Comparison of ENCODE assay signal across 9 cellular contexts in the genomic region with DNA sequence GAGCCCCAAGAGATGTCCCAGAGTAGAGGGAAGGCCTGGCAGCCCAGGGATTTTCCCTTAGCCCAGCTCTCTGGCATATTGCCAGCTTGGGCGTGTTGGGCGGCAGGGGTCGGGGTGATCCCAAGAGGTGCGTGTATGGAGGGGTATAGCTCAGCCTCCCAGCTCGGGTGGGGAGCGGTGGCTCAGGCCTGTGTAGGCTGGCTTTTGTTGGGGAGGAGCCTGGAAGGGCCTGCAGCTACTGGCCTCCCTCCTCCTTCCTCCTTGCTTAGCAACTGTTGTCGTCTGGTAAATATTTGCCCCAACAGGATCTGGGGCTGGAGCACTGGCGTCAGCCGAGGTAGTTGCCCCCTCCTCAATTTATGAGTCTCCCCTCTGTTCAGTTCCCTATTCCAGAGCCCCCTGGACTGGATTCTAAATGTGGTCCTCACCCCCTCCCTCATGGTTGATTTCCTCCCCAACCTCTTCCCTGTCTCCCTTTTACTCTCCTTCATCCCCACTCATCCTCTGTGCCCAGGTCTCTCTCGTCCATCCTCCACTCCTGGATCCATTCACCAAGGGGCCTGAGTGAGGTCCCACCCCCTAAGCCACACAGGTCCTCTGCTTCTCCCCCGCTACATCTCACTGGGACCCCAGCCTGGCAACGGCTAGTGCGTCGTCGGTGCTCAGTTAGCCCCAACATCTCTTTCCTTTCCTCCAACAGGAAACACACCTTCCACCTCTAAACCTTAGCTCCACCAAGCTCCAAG. TPM values are rescaled to one million over a fixed set of nuclear protein-coding genes. Genes with fewer than 3 reads are reported as not detected.
DNase-seq lines count a peak whose midpoint lies in the region; ATAC-seq, FAIRE-seq and TF ChIP-seq lines count a peak whose summit lies in the region.
"Had no signal": no experiment of that assay in that cellular context is flagged by ENCODE, and none has a peak within 500 bp of the region (broad histone marks: within the 10 kb centered on the region; RNA-seq: fewer than 3 reads in every experiment).

No MANE protein-coding gene starts in this region.

- peak overlapping the region in 1 of 4 donors; percentile 13 for H3K4me3 ChIP-seq in Peyer's patch
- H3K4me3 ChIP-seq: HAP-1 had no signal

- peaks cover 84% of the 10 kb centered on the region for H3K4me1 Mint-ChIP-seq in stimulated activated memory B cell treated with anti-CD40 and anti-IgM and Interleukin-4, amounts not matched to agents 10 μg/mL and 1 μg/mL and 100 μg/mL, for 72 hours

- no peaks in the 10 kb centered on the region for H3K36me3 ChIP-seq in Peyer's patch

- H3K27me3 Mint-ChIP-seq in stimulated activated memory B cell treated with anti-CD40 and anti-IgM and Interleukin-4, amounts not matched to agents 10 μg/mL and 1 μg/mL and 100 μg/mL, for 72 hours: no peaks in the 10 kb centered on the region

- no peaks in the 10 kb centered on the region for H3K9me3 ChIP-seq in Peyer's patch
- H3K9me3 ChIP-seq: HAP-1 had no signal

- peaks cover 10 to 73% (median 16%) of the 10 kb centered on the region in 4 donors for H3K4me1 ChIP-seq in Peyer's patch

- peak overlapping the region; percentile 98 for H3K27ac Mint-ChIP-seq in stimulated activated memory B cell treated with anti-CD40 and anti-IgM and Interleukin-4, amounts not matched to agents 10 μg/mL and 1 μg/mL and 100 μg/mL, for 72 hours

- H3K9me3 Mint-ChIP-seq in stimulated activated memory B cell treated with anti-CD40 and anti-IgM and Interleukin-4, amounts not matched to agents 10 μg/mL and 1 μg/mL and 100 μg/mL, for 72 hours: no peaks in the 10 kb centered on the region

- no peak for TF ChIP-seq CTCF in Peyer's patch (IDR thresholded peaks at IDR 0.05)

- peak; percentile 9 for FAIRE-seq in GM12892 (lab: Jason Lieb, UNC)

- H3K36me3 Mint-ChIP-seq in stimulated activated memory B cell treated with anti-CD40 and anti-IgM and Interleukin-4, amounts not matched to agents 10 μg/mL and 1 μg/mL and 100 μg/mL, for 72 hours: no peaks in the 10 kb centered on the region

- peak overlapping the region; percentile 3 for H3K4me3 Mint-ChIP-seq in stimulated activated memory B cell treated with anti-CD40 and anti-IgM and Interleukin-4, amounts not matched to agents 10 μg/mL and 1 μg/mL and 100 μg/mL, for 72 hours

- peak overlapping the region; percentile 76 to 95 (median 85) for H3K27ac ChIP-seq in Peyer's patch

- DNase-seq in ACHN: peak; percentile 62
- no peak for DNase-seq in GM12892 (ENCODE audit: insufficient read length)
- peak in 2 of 3 donors; percentile 74 to 81 for DNase-seq in Peyer's patch
- peak; percentile 80 for DNase-seq in brain pericyte (ENCODE audit: low read depth, low spot score)
- peak; percentile 71 for DNase-seq in iris pigment epithelial cell (ENCODE audit: low read depth)
- no peak for DNase-seq in GDM1 (lab: John Stamatoyannopoulos, UW)

- peak; percentile 17 for ATAC-seq in stimulated activated memory B cell treated with anti-CD40 and anti-IgM and Interleukin-4, amounts not matched to agents 10 μg/mL and 1 μg/mL and 100 μg/mL, for 72 hours
- no peak for ATAC-seq in HG02642 (IDR thresholded peaks at IDR 0.05; ENCODE audit: poor library complexity, unreplicated experiment)

- no peak for TF ChIP-seq POLR2A in GM12892 (IDR thresholded peaks at IDR 0.05; ENCODE audit: low read depth, low read length)
- no peak for TF ChIP-seq POLR2A in Peyer's patch (IDR thresholded peaks at IDR 0.05)

- in situ Hi-C loops in ACHN (cut with HindIII; ENCODE audit: low pct_ligation_motif_present, low pct_unique_long_range_greater_than_20kb, low sequenced_read_pairs): no loop called here

- H3K27me3 ChIP-seq in Peyer's patch: no peaks in the 10 kb centered on the region

RNA-seq across cellular contexts. Expression of gene LMNA, which starts 10.3 kb away (rescaled TPM):
- polyA plus RNA-seq in GM12892 (2012; ENCODE audit: missing spikeins): 109 TPM
- 100 to 1,000 TPM; 201 to 295 (median 211) TPM for total RNA-seq in Peyer's patch

RNA-seq across cellular contexts. Expression of gene MEX3A, which starts 22.0 kb away (rescaled TPM):
- 2.3 TPM for polyA plus RNA-seq in GM12892 (2012; ENCODE audit: missing spikeins)
- total RNA-seq in Peyer's patch: 1 to 10 TPM in 1 of 4 donors, under 1 TPM in 1, not detected in 2; 0.80 to 2.1 TPM

RNA-seq across cellular contexts. Expression of gene RAB25, which starts 43.3 kb away (rescaled TPM):
- not detected for polyA plus RNA-seq in GM12892 (2012; ENCODE audit: missing spikeins)
- 100 to 1,000 TPM in 3 of 4 donors, 10 to 100 TPM in 1; 96.6 to 188 (median 146) TPM for total RNA-seq in Peyer's patch

RNA-seq across cellular contexts. Expression of gene SEMA4A, which starts 49.1 kb away (rescaled TPM):
- 19.0 TPM for polyA plus RNA-seq in GM12892 (2012; ENCODE audit: missing spikeins)
- total RNA-seq in Peyer's patch: 10 to 100 TPM in 1 of 4 donors, 1 to 10 TPM in 3; 1.5 to 19.0 (median 3.2) TPM

RNA-seq across cellular contexts. Expression of gene LAMTOR2, which starts 49.7 kb away (rescaled TPM):
- 69.0 TPM for polyA plus RNA-seq in GM12892 (2012; ENCODE audit: missing spikeins)
- 10 to 100 TPM; 40.4 to 75.5 (median 54.1) TPM for total RNA-seq in Peyer's patch

Comparison
In these comparisons a context has a peak if more than half of its experiments do, and no peak if none do; other contexts are left out.
1. DNase-seq: peak in ACHN (single experiment), Peyer's patch (2 of 3), brain pericyte (single experiment) and iris pigment epithelial cell (single experiment); none in GM12892 (single experiment) and GDM1 (single experiment).